26 cellular contexts compared by ENCODE assay signal in the genomic region with DNA sequence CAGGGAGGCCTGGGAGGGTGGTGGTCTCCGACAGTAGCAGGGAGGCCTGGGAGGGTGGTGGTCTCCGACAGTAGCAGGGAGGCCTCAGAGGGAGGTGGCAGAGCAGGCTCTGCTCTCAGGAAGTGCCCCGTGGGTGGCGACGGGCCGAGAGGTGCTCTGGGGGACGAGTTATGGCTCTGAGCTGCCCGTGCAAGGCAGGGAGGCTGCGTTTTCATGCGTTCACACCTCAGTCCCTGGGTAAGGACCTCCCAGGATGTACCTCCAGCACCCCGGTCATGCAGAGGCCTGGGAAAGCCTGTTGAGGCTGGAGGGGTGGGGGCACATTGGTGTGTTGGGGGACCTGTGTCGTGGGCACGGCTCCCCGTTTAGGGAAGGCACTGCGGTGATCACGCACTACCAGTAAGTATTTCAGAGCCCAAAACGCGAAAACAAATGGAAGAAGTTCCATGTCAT. TPM values are rescaled to one million over a fixed set of nuclear protein-coding genes. Genes with fewer than 3 reads are reported as not detected.
DNase-seq lines count a peak whose midpoint lies in the region; ATAC-seq, FAIRE-seq and TF ChIP-seq lines count a peak whose summit lies in the region.
"Had no signal": no experiment of that assay in that cellular context is flagged by ENCODE, and none has a peak within 500 bp of the region (broad histone marks: within the 10 kb centered on the region; RNA-seq: fewer than 3 reads in every experiment).

No MANE protein-coding gene starts in this region.

- H3K4me1 ChIP-seq in osteoblast (ENCODE audit: insufficient read depth, low read length) (no peaks in the 10 kb centered on the region), GM23248 (ENCODE audit: insufficient read depth) (no peaks in the 10 kb centered on the region), pancreas (no peaks in the 10 kb centered on the region)
- H3K4me1 ChIP-seq: BE2C had no signal

- no peak for DNase-seq in T-helper 17 cell
- no peak for DNase-seq in central memory CD8-positive, alpha-beta T cell (ENCODE audit: low spot score in 2 of 2)
- peak; percentile 37 for DNase-seq in osteoblast (ENCODE audit: insufficient read length, low spot score, missing footprints)
- DNase-seq in GM23248, result no peak
- DNase-seq in pancreas, result no peak
- DNase-seq in NCI-H2227 treated with DMSO at 0.1 percent for 48 hours (lab: John Stamatoyannopoulos, UW), result no peak
- DNase-seq: 8988T; ACHN; BE2C; C1 segment of cervical spinal cord; CD4-positive, alpha-beta memory T cell; CD4-positive, CD25-positive, alpha-beta regulatory T cell; COR-L47; DMS 273 treated with DMSO at 0.1 percent for 48 hours; DMS153; DMS53; DMS79; DND-41; EL; GDM1 had no signal

- H2AFZ ChIP-seq in osteoblast (ENCODE audit: low read length) (no peak overlapping the region), GM23248 (no peak overlapping the region)

- no peaks in the 10 kb centered on the region for H3K36me3 Mint-ChIP-seq in T-helper 17 cell (ENCODE audit: low read depth)
- peaks cover 13% of the 10 kb centered on the region for H3K36me3 Mint-ChIP-seq in central memory CD8-positive, alpha-beta T cell (ENCODE audit: insufficient read depth)
- H3K36me3 Mint-ChIP-seq: CD4-positive, CD25-positive, alpha-beta regulatory T cell had no signal

- in situ Hi-C loops in GM23248 (cut with MboI), result no loop called here

- H3K9me3 ChIP-seq in T-helper 17 cell (ENCODE audit: control insufficient read depth, low read length, poor library complexity, severe bottlenecking) (no peaks in the 10 kb centered on the region), osteoblast (ENCODE audit: low read depth, low read length) (no peaks in the 10 kb centered on the region), GM23248 (ENCODE audit: low read depth) (no peaks in the 10 kb centered on the region), pancreas (no peaks in the 10 kb centered on the region)

- H3K36me3 ChIP-seq in osteoblast (ENCODE audit: insufficient read depth, low read length) (no peaks in the 10 kb centered on the region), GM23248 (ENCODE audit: low read depth) (no peaks in the 10 kb centered on the region), pancreas (no peaks in the 10 kb centered on the region)
- H3K36me3 ChIP-seq: BE2C, BLaER1 had no signal

- 78 to 85% methylated on average over 16 to 18 of the region's 18 CpGs for WGBS in GM23248 (ENCODE audit: low coverage in 1 of 2, low lambda C conversion rate in 2 of 2, missing lambda C conversion rate in 2 of 2), 2 experiments
- WGBS in pancreas, 2 donors, result 80 to 88% methylated on average over 18 of the region's 18 CpGs

- H3K27me3 ChIP-seq in osteoblast (ENCODE audit: insufficient read depth, low read length), result peaks cover 29% of the 10 kb centered on the region
- peaks cover 22% of the 10 kb centered on the region; the same call in 1 of the 2 replicates for H3K27me3 ChIP-seq in GM23248 (replicated peaks; ENCODE audit: insufficient read depth)
- no peaks in the 10 kb centered on the region for H3K27me3 ChIP-seq in pancreas

- H3K4me3 Mint-ChIP-seq in T-helper 17 cell, result peak overlapping the region; percentile 7
- no peak overlapping the region for H3K4me3 Mint-ChIP-seq in central memory CD8-positive, alpha-beta T cell

- H3K9me2 ChIP-seq in GM23248 (ENCODE audit: insufficient read depth), result no peaks in the 10 kb centered on the region

- no peak for TF ChIP-seq CTCF in osteoblast (IDR thresholded peaks at IDR 0.05; ENCODE audit: extremely low read depth, low read depth, low read length)
- no peak for TF ChIP-seq CTCF in pancreas (IDR thresholded peaks at IDR 0.05)

- FAIRE-seq in pancreas (lab: Jason Lieb, UNC), result no peak
- FAIRE-seq: A204.1, GM12878, GM12892, GM18507 had no signal

- H3K9me3 Mint-ChIP-seq in central memory CD8-positive, alpha-beta T cell, result no peaks in the 10 kb centered on the region
- H3K9me3 Mint-ChIP-seq: CD8-positive, alpha-beta memory T cell had no signal

- peaks cover 25% of the 10 kb centered on the region for H3K4me1 Mint-ChIP-seq in T-helper 17 cell
- H3K4me1 Mint-ChIP-seq in central memory CD8-positive, alpha-beta T cell, result peaks cover 30% of the 10 kb centered on the region

- H3K4me2 ChIP-seq in osteoblast (ENCODE audit: insufficient read depth, low read length) (no peak overlapping the region), GM23248 (ENCODE audit: unreplicated experiment) (no peak overlapping the region)
- H3K4me2 ChIP-seq: BLaER1 had no signal

- no peaks in the 10 kb centered on the region for H3F3A ChIP-seq in GM23248 (ENCODE audit: insufficient read depth)

- H3K27me3 Mint-ChIP-seq in T-helper 17 cell, result no peaks in the 10 kb centered on the region
- H3K27me3 Mint-ChIP-seq in central memory CD8-positive, alpha-beta T cell, result no peaks in the 10 kb centered on the region
- H3K27me3 Mint-ChIP-seq: CD4-positive, alpha-beta memory T cell; CD4-positive, CD25-positive, alpha-beta regulatory T cell had no signal

- no peak overlapping the region for H3K4me3 ChIP-seq in osteoblast (ENCODE audit: insufficient read depth, low read length)
- H3K4me3 ChIP-seq in GM23248, result no peak overlapping the region
- H3K4me3 ChIP-seq in pancreas, result no peak overlapping the region
- H3K4me3 ChIP-seq: BLaER1, GM12878 had no signal

- ATAC-seq in T-helper 17 cell, result no peak
- no peak for ATAC-seq in central memory CD8-positive, alpha-beta T cell (replicated peaks; ENCODE audit: extremely low read depth, poor library complexity, severe bottlenecking)
- ATAC-seq in pancreas, result no peak
- ATAC-seq: GM12878 had no signal

- no peak overlapping the region for H3K27ac Mint-ChIP-seq in T-helper 17 cell
- peak overlapping the region; percentile 68 for H3K27ac Mint-ChIP-seq in central memory CD8-positive, alpha-beta T cell (ENCODE audit: low read depth)

- H4K20me1 ChIP-seq in osteoblast (ENCODE audit: insufficient read depth, low read length) (no peaks in the 10 kb centered on the region), GM23248 (ENCODE audit: insufficient read depth) (no peaks in the 10 kb centered on the region)
- H4K20me1 ChIP-seq: BLaER1 had no signal

- intact Hi-C loops in pancreas (cut with DNase I), result loop anchor here in 1 of 3 donors (10.0 kb wide), 1 partner anchor 263 kb away; no protein-coding TSS in a partner anchor

- H3K9ac ChIP-seq in GM23248, result no peak overlapping the region
- H3K9ac ChIP-seq: BLaER1 had no signal

- H3K27ac ChIP-seq in osteoblast (ENCODE audit: low read depth, low read length), result no peak overlapping the region
- H3K27ac ChIP-seq in GM23248, result no peak overlapping the region
- no peak overlapping the region for H3K27ac ChIP-seq in pancreas
- H3K27ac ChIP-seq: BLaER1 had no signal

- no peaks in the 10 kb centered on the region for H3K79me2 ChIP-seq in osteoblast (ENCODE audit: insufficient read depth, low read length)
- H3K79me2 ChIP-seq in GM23248 (ENCODE audit: insufficient read depth), result no peaks in the 10 kb centered on the region

RNA-seq across cellular contexts. Expression of gene CLPTM1L, which starts 37.4 kb away (rescaled TPM):
- 10 to 100 TPM; 70.5 to 80.9 TPM for total RNA-seq in T-helper 17 cell
- 134 and 139 TPM in 2 replicates for total RNA-seq in osteoblast
- 132 and 135 TPM in 2 replicates for total RNA-seq in GM23248 (2014; rRNA removed; shearing (Covaris generic))
- 25.6 and 28.3 TPM in 2 replicates for polyA plus RNA-seq in GM23248 (2016; fragmentation: Nextera tagmentation; extraction: Ambion mirVana)
- total RNA-seq in pancreas, result 10 to 100 TPM; 40.4 to 63.0 (median 53.2) TPM
- polyA plus RNA-seq in pancreas, result 10 to 100 TPM; 39.5 to 60.0 TPM
